Comparison of ENCODE assay signal across 10 cellular contexts in the genomic region with DNA sequence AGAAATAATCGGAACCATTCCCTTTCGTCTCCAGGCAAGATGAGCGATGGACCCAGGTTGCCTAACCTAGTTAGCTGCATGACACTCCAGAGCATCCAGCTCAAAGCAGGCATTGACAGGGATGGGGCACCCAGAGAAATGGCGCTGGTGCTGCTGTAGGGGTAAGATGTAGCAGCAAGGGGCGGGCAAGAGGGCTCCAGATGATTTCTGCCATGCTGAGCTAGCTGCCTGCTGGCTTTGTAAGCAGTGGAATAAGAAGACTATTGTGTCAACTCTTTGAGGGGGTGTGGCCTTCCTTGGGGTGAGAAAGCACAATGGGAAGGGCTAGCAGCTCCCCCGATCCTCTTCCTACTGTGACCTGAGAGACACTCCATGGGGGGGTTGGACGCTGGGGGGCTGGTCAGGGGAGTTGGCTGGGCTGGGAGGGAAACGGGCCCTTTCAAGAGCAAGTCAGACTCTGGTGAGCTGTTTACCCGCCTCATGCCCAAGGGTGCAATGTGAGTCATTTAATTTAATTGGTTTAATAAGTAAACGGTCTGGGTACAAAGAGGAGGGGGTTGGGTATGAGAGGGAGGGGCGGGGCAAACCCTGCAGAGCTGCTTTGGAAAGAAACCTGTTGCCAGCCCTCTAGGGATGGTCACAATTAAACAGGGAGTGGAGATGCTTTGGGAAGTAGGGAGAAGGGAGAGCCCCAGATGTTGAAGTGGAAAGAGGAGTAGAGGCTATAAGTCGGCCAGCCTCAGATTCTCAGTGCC. TPM values are rescaled to one million over a fixed set of nuclear protein-coding genes. Genes with fewer than 3 reads are reported as not detected.
DNase-seq lines count a peak whose midpoint lies in the region; ATAC-seq lines count a peak whose summit lies in the region.
"Had no signal": no experiment of that assay in that cellular context is flagged by ENCODE, and none has a peak within 500 bp of the region (broad histone marks: within the 10 kb centered on the region; RNA-seq: fewer than 3 reads in every experiment).

No MANE protein-coding gene starts in this region.

- WGBS in ectodermal cell, 2 experiments: 17% methylated on average over 12 of the region's 12 CpGs
- 26 to 29% methylated on average over 11 to 12 of the region's 12 CpGs for WGBS in mesodermal cell (ENCODE audit: insufficient coverage in 2 of 2), 2 experiments

- H3K9me3 ChIP-seq in ectodermal cell (ENCODE audit: control insufficient read depth, low read length) (no peaks in the 10 kb centered on the region), mesodermal cell (ENCODE audit: control insufficient read depth, low read length) (no peaks in the 10 kb centered on the region)

- H3K27ac ChIP-seq in ectodermal cell (ENCODE audit: insufficient read depth, low read depth, low read length, poor library complexity, severe bottlenecking) (peak overlapping the region; percentile 79), mesodermal cell (ENCODE audit: low read depth, low read length, severe bottlenecking) (peak overlapping the region; percentile 73)

- peak; percentile 33 for DNase-seq in DMS153 treated with DMSO at 0.1 percent for 48 hours (lab: John Stamatoyannopoulos, UW; ENCODE audit: unreplicated experiment)
- peak; percentile 99 for DNase-seq in NCI-H146 (lab: John Stamatoyannopoulos, UW)
- no peak for DNase-seq in UCSD-AML1 (lab: John Stamatoyannopoulos, UW; ENCODE audit: unreplicated experiment)
- no peak for DNase-seq in effector CD8-positive, alpha-beta T cell (lab: John Stamatoyannopoulos, UW)
- no peak for DNase-seq in NAMALWA (ENCODE audit: low spot score)
- DNase-seq: activated T-cell treated with anti-CD3 and anti-CD28 coated beads, Interleukin-2, amount 50 U/mL, for 4 hours; NCI-H524 treated with DMSO at 0.1 percent for 48 hours had no signal

- no peak overlapping the region for H3K4me3 ChIP-seq in ectodermal cell (ENCODE audit: insufficient read depth, low read depth, low read length)
- H3K4me3 ChIP-seq in mesodermal cell (ENCODE audit: extremely low read depth, insufficient read depth, low read length, poor library complexity, severe bottlenecking): no peak overlapping the region

- H3K36me3 ChIP-seq in ectodermal cell (ENCODE audit: control insufficient read depth, insufficient read depth, low read length) (no peaks in the 10 kb centered on the region), mesodermal cell (ENCODE audit: control insufficient read depth, insufficient read depth, low read length) (no peaks in the 10 kb centered on the region)

- no peaks in the 10 kb centered on the region for H3K27me3 ChIP-seq in ectodermal cell (ENCODE audit: control insufficient read depth, insufficient read depth, low read length, poor library complexity, severe bottlenecking)

- ATAC-seq in HG02571 (IDR thresholded peaks at IDR 0.05; ENCODE audit: unreplicated experiment): no peak
- ATAC-seq: activated T-cell treated with anti-CD3 and anti-CD28 coated beads, Interleukin-2, amount 50 U/mL, for 4 hours had no signal

- peaks cover 26% of the 10 kb centered on the region for H3K4me1 ChIP-seq in ectodermal cell (ENCODE audit: control insufficient read depth, insufficient read depth, low read length)
- H3K4me1 ChIP-seq in mesodermal cell (ENCODE audit: control insufficient read depth, insufficient read depth, low read length, poor library complexity, severe bottlenecking): peaks cover 29% of the 10 kb centered on the region

RNA-seq across cellular contexts. Expression of gene B4GALNT3, which starts 50.5 kb away (rescaled TPM):
- polyA plus RNA-seq in ectodermal cell (2013, experiment 1 of 4): 30.0 TPM
- 35.8 TPM for polyA plus RNA-seq in ectodermal cell (2013, experiment 2 of 4)
- 23.4 TPM for polyA plus RNA-seq in ectodermal cell (2013, experiment 3 of 4)
- 22.3 TPM for polyA plus RNA-seq in ectodermal cell (2013, experiment 4 of 4)
- 15.9 TPM for polyA plus RNA-seq in mesodermal cell (2013, experiment 1 of 2)
- 11.1 TPM for polyA plus RNA-seq in mesodermal cell (2013, experiment 2 of 2)

Comparison
In these comparisons a context has a peak if more than half of its experiments do, and no peak if none do; other contexts are left out.
1. DNase-seq: peak in DMS153 treated with DMSO at 0.1 percent for 48 hours (single experiment) and NCI-H146 (single experiment); none in UCSD-AML1 (single experiment), effector CD8-positive, alpha-beta T cell (single experiment) and NAMALWA (single experiment).